17 cellular contexts compared by ENCODE assay signal in the genomic region with DNA sequence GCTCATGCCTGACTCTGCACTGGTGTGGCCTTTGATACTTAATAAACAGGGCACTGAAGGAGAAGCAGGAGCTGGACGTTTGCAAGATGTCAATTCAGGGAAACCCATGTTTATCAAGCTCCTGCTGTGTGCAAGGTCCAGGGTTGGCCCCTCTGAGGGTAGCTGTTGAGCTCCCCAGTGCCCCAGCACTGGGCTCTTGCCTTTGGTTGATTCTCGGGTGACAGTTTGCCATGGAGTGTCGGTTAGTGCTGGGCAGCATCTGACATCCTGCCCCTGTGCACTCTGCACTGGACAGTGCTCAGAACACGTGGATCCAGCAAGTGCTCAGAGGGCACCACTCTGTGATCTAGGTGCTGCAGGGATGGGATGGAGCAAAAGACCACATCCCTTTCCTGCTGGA.
"Had no signal": no experiment of that assay in that cellular context is flagged by ENCODE, and none has a peak within 500 bp of the region (broad histone marks: within the 10 kb centered on the region; RNA-seq: fewer than 3 reads in every experiment).

No MANE protein-coding gene starts in this region.

- H3K9me3 Mint-ChIP-seq: activated naive CD4-positive, alpha-beta T cell treated with anti-CD3 and anti-CD28 coated beads for 36 hours; activated naive CD8-positive, alpha-beta T cell treated with anti-CD3 and anti-CD28 coated beads, Interleukin-2, amount 50 U/mL, for 24 hours; nephron had no signal

- FAIRE-seq: endometrium had no signal

- H3K4me2 ChIP-seq: smooth muscle cell had no signal

- DNase-seq: activated CD4-positive, CD25-positive, alpha-beta regulatory T cell treated with anti-CD3 and anti-CD28 coated beads, Interleukin-2, amount 50 U/mL, for 72 hours; activated naive CD4-positive, alpha-beta T cell treated with anti-CD3 and anti-CD28 coated beads for 36 hours; activated naive CD8-positive, alpha-beta T cell treated with anti-CD3 and anti-CD28 coated beads, Interleukin-2, amount 50 U/mL, for 24 hours; activated T-cell treated with anti-CD3 and anti-CD28 coated beads for 4 hours; heart right ventricle; mesenchymal stem cell; T-helper 1 cell had no signal

- H3K9me3 ChIP-seq: ascending aorta, breast epithelium, left lung, psoas muscle, right lobe of liver had no signal

- H3K27ac ChIP-seq: ascending aorta, breast epithelium, gastroesophageal sphincter, heart right ventricle, left lung, psoas muscle, right lobe of liver had no signal

- H3K4me3 ChIP-seq: ascending aorta, breast epithelium, gastroesophageal sphincter, heart right ventricle, left lung, psoas muscle, right lobe of liver, smooth muscle cell, tibial nerve had no signal

- H3K27ac Mint-ChIP-seq: activated naive CD4-positive, alpha-beta T cell treated with anti-CD3 and anti-CD28 coated beads for 36 hours; activated naive CD8-positive, alpha-beta T cell treated with anti-CD3 and anti-CD28 coated beads, Interleukin-2, amount 50 U/mL, for 24 hours; nephron had no signal

- ATAC-seq: activated naive CD8-positive, alpha-beta T cell treated with anti-CD3 and anti-CD28 coated beads, Interleukin-2, amount 50 U/mL, for 24 hours; gastroesophageal sphincter; heart right ventricle; left lung; psoas muscle; right lobe of liver had no signal

- H3K36me3 ChIP-seq: breast epithelium, left lung, right lobe of liver had no signal

- H3K4me3 Mint-ChIP-seq: activated naive CD4-positive, alpha-beta T cell treated with anti-CD3 and anti-CD28 coated beads for 36 hours; activated naive CD8-positive, alpha-beta T cell treated with anti-CD3 and anti-CD28 coated beads, Interleukin-2, amount 50 U/mL, for 24 hours; nephron had no signal

- H3K27me3 Mint-ChIP-seq: activated naive CD8-positive, alpha-beta T cell treated with anti-CD3 and anti-CD28 coated beads, Interleukin-2, amount 50 U/mL, for 24 hours had no signal

- H3K27me3 ChIP-seq: ascending aorta, breast epithelium, gastroesophageal sphincter, heart right ventricle, left lung, right lobe of liver, tibial nerve had no signal
